8 cellular contexts compared by ENCODE assay signal in genomic region chr6:57221936-57222683, GRCh38. TPM values are rescaled to one million over a fixed set of nuclear protein-coding genes. Genes with fewer than 3 reads are reported as not detected.
DNase-seq lines count a peak whose midpoint lies in the region; ATAC-seq and TF ChIP-seq lines count a peak whose summit lies in the region.

RAB23 (minus strand) TSS chr6:57222307; CDS start chr6:57210380, 11,927 bp downstream.

- peak; percentile 97 for DNase-seq in AG08395 (ENCODE audit: low spot score)
- DNase-seq in NCI-H2171 (lab: John Stamatoyannopoulos, UW) = peak; percentile 76
- peak; percentile 85 to 88 for DNase-seq in cardiac fibroblast (ENCODE audit: low read depth in 2 of 2)
- peak; percentile 86 to 89 (median 88) for DNase-seq in immature natural killer cell
- peak; percentile 61 for DNase-seq in smooth muscle cell of the brain vasculature (ENCODE audit: low read depth, low spot score)

- peak within 1 kb of the TSS; percentile 77 to 94 (median 89) for H3K27ac Mint-ChIP-seq in immature natural killer cell

- H3K27me3 Mint-ChIP-seq in immature natural killer cell (ENCODE audit: low read depth in 3 of 3) = peaks cover 11 to 31% (median 13%) of the 10 kb centered on the region in 3 donors

- TF ChIP-seq CTCF in WI38 (IDR thresholded peaks at IDR 0.05; ENCODE audit: low read depth, low read length) (no peak), cardiac fibroblast (IDR thresholded peaks at IDR 0.05; ENCODE audit: low read depth, low read length) (no peak)

- peak within 1 kb of the TSS; percentile 96 to 100 (median 97) for H3K4me3 Mint-ChIP-seq in immature natural killer cell

- no peaks in the 10 kb centered on the region for H3K9me3 Mint-ChIP-seq in immature natural killer cell

- no peaks in the 10 kb centered on the region for H3K36me3 Mint-ChIP-seq in immature natural killer cell

- peaks cover 12 to 17% of the 10 kb centered on the region in 2 donors for H3K4me1 Mint-ChIP-seq in immature natural killer cell

- peak; percentile 81 for ATAC-seq in GM18868 (IDR thresholded peaks at IDR 0.05; ENCODE audit: unreplicated experiment)
- peak; percentile 73 for ATAC-seq in HG03097 (IDR thresholded peaks at IDR 0.05; ENCODE audit: low FRiP score, unreplicated experiment)

- H3K4me3 ChIP-seq in WI38 (ENCODE audit: low read depth, low read length) = peak within 1 kb of the TSS; percentile 91
- peak within 1 kb of the TSS; percentile 86 to 98 for H3K4me3 ChIP-seq in cardiac fibroblast (replicated peaks in 1 of 2; ENCODE audit: low read depth in 2 of 2, low read length in 2 of 2)

RNA-seq across cellular contexts. Expression of gene RAB23, which starts in this region (rescaled TPM):
- polyA plus RNA-seq in immature natural killer cell = 1 to 10 TPM in 1 of 3 donors, under 1 TPM in 1, not detected in 1; 0.94 to 1.1 TPM

Comparison
In these comparisons a context has a peak if more than half of its experiments do, and no peak if none do; other contexts are left out.
1. Peak in every context shown above with its lines: DNase-seq, ATAC-seq and H3K4me3 ChIP-seq.